Comparison of ENCODE assay signal across 16 cellular contexts in genomic region chr6:32983493-32983848, GRCh38. TPM values are rescaled to one million over a fixed set of nuclear protein-coding genes. Genes with fewer than 3 reads are reported as not detected.
DNase-seq lines count a peak whose midpoint lies in the region; ATAC-seq, FAIRE-seq and TF ChIP-seq lines count a peak whose summit lies in the region.
"Had no signal": no experiment of that assay in that cellular context is flagged by ENCODE, and none has a peak within 500 bp of the region (broad histone marks: within the 10 kb centered on the region; RNA-seq: fewer than 3 reads in every experiment).

No MANE protein-coding gene starts in this region.

- TF ChIP-seq EP300 in SK-N-SH (IDR thresholded peaks at IDR 0.05; ENCODE audit: borderline replicate concordance in 1 of 2, low read depth in 1 of 2, low read length in 1 of 2) = no peak

- H3K27me3 ChIP-seq in right atrium auricular region (no peaks in the 10 kb centered on the region), SK-N-SH (ENCODE audit: insufficient read depth) (no peaks in the 10 kb centered on the region), endothelial cell of umbilical vein (ENCODE audit: control insufficient read depth in 2 of 2, insufficient read depth in 2 of 2, low read length in 2 of 2) (peaks cover 0 to 15% of the 10 kb centered on the region in 2 experiments)

- H3K9ac ChIP-seq in SK-N-SH = no peak overlapping the region
- no peak overlapping the region for H3K9ac ChIP-seq in endothelial cell of umbilical vein (replicated peaks; ENCODE audit: extremely low read depth, insufficient read depth, low read length)

- intact Hi-C loops in Right ventricle myocardium inferior (cut with DNase I) (no loop called here), endothelial cell of umbilical vein (cut with micrococcal nuclease) (loop anchor here (1.0 kb wide), 1 partner anchor 10 kb away; no protein-coding TSS in a partner anchor)

- CTCF ChIA-PET in SK-N-SH (lab: Yijun Ruan, JAX) = interaction anchor here (1.1 to 16.2 kb wide), 12 partner anchors 13 to 265 kb away, joined by 3 to 391 read pairs (median 32); partner anchors contain the start of genes BRD2, HLA-DMA and HLA-DMB
- CTCF ChIA-PET in endothelial cell of umbilical vein (lab: Charles Lee) = interaction anchor here (1.5 to 12.6 kb wide), 14 partner anchors 10 to 145 kb away, joined by 8 to 580 read pairs (median 30); partner anchors contain the start of genes BRD2, HLA-DMA, HLA-DMB and TAP2

- dilution Hi-C loops in endothelial cell of umbilical vein (cut with MboI; ENCODE audit: extremely low pct_ligation_motif_present, low sequenced_read_pairs) = no loop called here

- WGBS in SK-N-SH (ENCODE audit: low lambda C conversion rate) = 100% methylated on average over 1 of the region's 1 CpG

- H4K20me1 ChIP-seq in SK-N-SH (ENCODE audit: insufficient read depth) = peaks cover 60% of the 10 kb centered on the region
- peaks cover 9% of the 10 kb centered on the region for H4K20me1 ChIP-seq in endothelial cell of umbilical vein (replicated peaks; ENCODE audit: control insufficient read depth, extremely low read depth, insufficient read depth, low read length)

- peaks cover 42% of the 10 kb centered on the region for H3K36me3 Mint-ChIP-seq in stimulated activated memory B cell treated with anti-CD40 and anti-IgM and Interleukin-4, amounts not matched to agents 10 μg/mL and 1 μg/mL and 100 μg/mL, for 72 hours

- H2AFZ ChIP-seq in SK-N-SH (ENCODE audit: low read depth) (no peak overlapping the region), endothelial cell of umbilical vein (ENCODE audit: low read depth, low read length) (no peak overlapping the region)

- no peak overlapping the region for H3K4me2 ChIP-seq in SK-N-SH
- H3K4me2 ChIP-seq in endothelial cell of umbilical vein (ENCODE audit: insufficient read depth, low read length) = no peak overlapping the region

- no peak for TF ChIP-seq POLR2A in endothelial cell of umbilical vein (IDR thresholded peaks at IDR 0.05; ENCODE audit: low read depth, low read length)

- no peak for TF ChIP-seq CTCF in right atrium auricular region (IDR thresholded peaks at IDR 0.05)
- TF ChIP-seq CTCF in SK-N-SH (IDR thresholded peaks at IDR 0.05) = no peak
- TF ChIP-seq CTCF in endothelial cell of umbilical vein (IDR thresholded peaks at IDR 0.05; ENCODE audit: extremely low read depth in 1 of 2, insufficient read depth in 1 of 2, low read depth in 1 of 2, low read length in 2 of 2) = no peak

- DNase-seq in Right ventricle myocardium inferior (ENCODE audit: missing footprints) = no peak
- no peak for DNase-seq in right atrium auricular region (ENCODE audit: low spot score)
- DNase-seq in SK-N-SH = no peak
- no peak for DNase-seq in endothelial cell of umbilical vein (ENCODE audit: low read depth, low spot score)
- DNase-seq in ecto neural progenitor cell (ENCODE audit: low spot score) = no peak
- DNase-seq in effector CD4-positive, alpha-beta T cell = no peak
- DNase-seq in DMS153 treated with DMSO at 0.1 percent for 48 hours (lab: John Stamatoyannopoulos, UW; ENCODE audit: unreplicated experiment) = no peak
- DNase-seq: activated effector memory CD4-positive, alpha-beta T cell treated with Interleukin-2 at 50 U/mL for 16 hours; AML-193; cortex of kidney; NCI-H524 treated with DMSO at 0.1 percent for 48 hours; stimulated activated CD4-positive, alpha-beta T cell treated with anti-CD3 and anti-CD28 coated beads, Interleukin-2, amount 100 ng/mL, for 24 hours; stimulated activated naive CD4-positive, alpha-beta T cell treated with Interleukin-2 at 50 U/mL for 16 hours; WERI-Rb-1 had no signal

- TF ChIP-seq RAD21 in SK-N-SH (IDR thresholded peaks at IDR 0.05; ENCODE audit: low read length) = no peak

- H3K9me1 ChIP-seq in endothelial cell of umbilical vein (replicated peaks; ENCODE audit: control insufficient read depth, extremely low read depth, insufficient read depth, low read length) = no peaks in the 10 kb centered on the region

- POLR2A ChIA-PET in SK-N-SH (lab: Yijun Ruan, JAX) = interaction anchor here (2.0 to 3.8 kb wide), 2 partner anchors 12 to 50 kb away, joined by 9 to 42 read pairs; no protein-coding TSS in a partner anchor
- POLR2A ChIA-PET in endothelial cell of umbilical vein (lab: Charles Lee) = interaction anchor here (4.6 kb wide), 1 partner anchor 11 kb away, joined by 89 read pairs; no protein-coding TSS in a partner anchor

- H3K9me3 Mint-ChIP-seq in stimulated activated memory B cell treated with anti-CD40 and anti-IgM and Interleukin-4, amounts not matched to agents 10 μg/mL and 1 μg/mL and 100 μg/mL, for 72 hours = no peaks in the 10 kb centered on the region

- H3K36me3 ChIP-seq in right atrium auricular region (peaks cover 34% of the 10 kb centered on the region), SK-N-SH (replicated peaks in 1 of 2; ENCODE audit: control insufficient read depth in 1 of 2, insufficient read depth in 2 of 2, low read length in 1 of 2) (peaks cover 45 to 48% of the 10 kb centered on the region in 2 experiments), endothelial cell of umbilical vein (ENCODE audit: control insufficient read depth in 2 of 2, extremely low read depth in 1 of 2, insufficient read depth in 2 of 2, low read length in 2 of 2) (peaks cover 21 to 26% of the 10 kb centered on the region in 2 experiments)

- no peak overlapping the region for H3K4me3 Mint-ChIP-seq in stimulated activated memory B cell treated with anti-CD40 and anti-IgM and Interleukin-4, amounts not matched to agents 10 μg/mL and 1 μg/mL and 100 μg/mL, for 72 hours

- H3K9me2 ChIP-seq in SK-N-SH = no peaks in the 10 kb centered on the region

- H3K27ac ChIP-seq in right atrium auricular region (no peak overlapping the region), SK-N-SH (ENCODE audit: low read depth in 2 of 2, low read length in 1 of 2) (peak overlapping the region in 1 of 2 experiments; percentile 23; a peak in 2 of 4 replicates), endothelial cell of umbilical vein (ENCODE audit: insufficient read depth, low read depth, low read length) (no peak overlapping the region)
- H3K27ac ChIP-seq: RWPE1, WERI-Rb-1 had no signal

- peak overlapping the region; percentile 45 for H3K27ac Mint-ChIP-seq in stimulated activated memory B cell treated with anti-CD40 and anti-IgM and Interleukin-4, amounts not matched to agents 10 μg/mL and 1 μg/mL and 100 μg/mL, for 72 hours

- peaks cover 27% of the 10 kb centered on the region for H3K79me2 ChIP-seq in SK-N-SH (ENCODE audit: insufficient read depth)
- peaks cover 11% of the 10 kb centered on the region for H3K79me2 ChIP-seq in endothelial cell of umbilical vein (ENCODE audit: control insufficient read depth, insufficient read depth, low read length)

- peaks cover 65% of the 10 kb centered on the region for H3K4me1 Mint-ChIP-seq in stimulated activated memory B cell treated with anti-CD40 and anti-IgM and Interleukin-4, amounts not matched to agents 10 μg/mL and 1 μg/mL and 100 μg/mL, for 72 hours

- BruUV-seq in endothelial cell of umbilical vein (replicated peaks; lab: Mats Ljungman, UMichigan) = no TSS peak

- H3K4me1 ChIP-seq in right atrium auricular region = peaks cover 0 to 14% of the 10 kb centered on the region in 2 donors
- H3K4me1 ChIP-seq in SK-N-SH (ENCODE audit: control insufficient read depth in 1 of 2, insufficient read depth in 2 of 2, low read depth in 1 of 2, low read length in 1 of 2) = no peaks in the 10 kb centered on the region; a peak in 2 of 4 replicates
- H3K4me1 ChIP-seq in endothelial cell of umbilical vein (ENCODE audit: control insufficient read depth, extremely low read depth, insufficient read depth, low read length) = no peaks in the 10 kb centered on the region

- no peak overlapping the region for H3K4me3 ChIP-seq in right atrium auricular region
- no peak overlapping the region for H3K4me3 ChIP-seq in SK-N-SH (ENCODE audit: low read depth in 2 of 2, low read length in 1 of 2)
- H3K4me3 ChIP-seq in endothelial cell of umbilical vein (replicated peaks in 1 of 3; ENCODE audit: insufficient read depth in 1 of 3, low read depth in 1 of 3, low read length in 3 of 3) = no peak overlapping the region

- no peaks in the 10 kb centered on the region for H3K27me3 Mint-ChIP-seq in stimulated activated memory B cell treated with anti-CD40 and anti-IgM and Interleukin-4, amounts not matched to agents 10 μg/mL and 1 μg/mL and 100 μg/mL, for 72 hours

- H3K9me3 ChIP-seq in right atrium auricular region (no peaks in the 10 kb centered on the region), SK-N-SH (no peaks in the 10 kb centered on the region), endothelial cell of umbilical vein (replicated peaks; ENCODE audit: control insufficient read depth, insufficient read depth, low read length) (no peaks in the 10 kb centered on the region)

- peak; percentile 17 for ATAC-seq in Right ventricle myocardium inferior
- no peak for ATAC-seq in stimulated activated memory B cell treated with anti-CD40 and anti-IgM and Interleukin-4, amounts not matched to agents 10 μg/mL and 1 μg/mL and 100 μg/mL, for 72 hours

- H3F3A ChIP-seq in SK-N-SH (replicated peaks; ENCODE audit: insufficient read depth) = peaks cover 71% of the 10 kb centered on the region

- FAIRE-seq in endothelial cell of umbilical vein (lab: Jason Lieb, UNC) = peak; percentile 33

RNA-seq across cellular contexts. Expression of gene BRD2, which starts 15.1 kb away (rescaled TPM):
- total RNA-seq in Right ventricle myocardium inferior (64.1 TPM), right atrium auricular region (10 to 100 TPM; 56.9 to 91.1 TPM), endothelial cell of umbilical vein (187 and 197 TPM in 2 replicates)
- polyA plus RNA-seq in SK-N-SH (2012; rRNA removed) (104 and 116 TPM in 2 replicates), endothelial cell of umbilical vein (114 and 131 TPM in 2 replicates)
- polyA plus RNA-seq in SK-N-SH (2012; cell fraction: cytosol; rRNA removed) = 87.9 and 91.4 TPM in 2 replicates
- polyA plus RNA-seq in SK-N-SH (2012; cell fraction: nucleus; rRNA removed) = 186 and 280 TPM in 2 replicates
- 127 and 138 TPM in 2 replicates for polyA plus RNA-seq in endothelial cell of umbilical vein (2011; cell fraction: cytosol; rRNA removed)
- polyA plus RNA-seq in endothelial cell of umbilical vein (2011; cell fraction: nucleus; rRNA removed) = 486 and 501 TPM in 2 replicates
- 101 and 133 TPM in 2 replicates for polyA plus RNA-seq in endothelial cell of umbilical vein (2012)
- 110 and 118 TPM in 2 replicates for polyA minus RNA-seq in endothelial cell of umbilical vein
- 64.9 TPM for polyA minus RNA-seq in endothelial cell of umbilical vein (2011; cell fraction: cytosol; rRNA and poly(A)+ RNA removed)
- 159 and 195 TPM in 2 replicates for polyA minus RNA-seq in endothelial cell of umbilical vein (2011; cell fraction: nucleus; rRNA and poly(A)+ RNA removed)

RNA-seq across cellular contexts. Expression of gene HLA-DOA, which starts 25.9 kb away (rescaled TPM):
- total RNA-seq in Right ventricle myocardium inferior = 1.5 TPM
- total RNA-seq in right atrium auricular region = 10 to 100 TPM in 1 of 2 donors, 1 to 10 TPM in 1; 2.6 to 15.6 TPM
- not detected in 2 replicates for polyA plus RNA-seq in SK-N-SH (2012; rRNA removed)
- polyA plus RNA-seq in SK-N-SH (2012; cell fraction: cytosol; rRNA removed) = not detected in 2 replicates
- polyA plus RNA-seq in SK-N-SH (2012; cell fraction: nucleus; rRNA removed) = not detected in 2 replicates
- not detected in 2 replicates for total RNA-seq in endothelial cell of umbilical vein
- not detected in 2 replicates for polyA plus RNA-seq in endothelial cell of umbilical vein
- 0.01 TPM in 1 of 2 replicates, not detected in the other for polyA plus RNA-seq in endothelial cell of umbilical vein (2011; cell fraction: cytosol; rRNA removed)
- not detected in 2 replicates for polyA plus RNA-seq in endothelial cell of umbilical vein (2011; cell fraction: nucleus; rRNA removed)
- 0.04 TPM in 1 of 2 replicates, not detected in the other for polyA plus RNA-seq in endothelial cell of umbilical vein (2012)
- not detected in 2 replicates for polyA minus RNA-seq in endothelial cell of umbilical vein
- polyA minus RNA-seq in endothelial cell of umbilical vein (2011; cell fraction: cytosol; rRNA and poly(A)+ RNA removed) = not detected
- not detected in 2 replicates for polyA minus RNA-seq in endothelial cell of umbilical vein (2011; cell fraction: nucleus; rRNA and poly(A)+ RNA removed)

RNA-seq across cellular contexts. Expression of gene HLA-DMA, which starts 30.6 kb away (rescaled TPM):
- total RNA-seq in Right ventricle myocardium inferior (19.7 TPM), right atrium auricular region (10 to 100 TPM in 1 of 2 donors, 1 to 10 TPM in 1; 9.2 to 15.4 TPM), endothelial cell of umbilical vein (0.53 and 1.2 TPM in 2 replicates)
- polyA plus RNA-seq in SK-N-SH (2012; rRNA removed) (1.2 and 1.5 TPM in 2 replicates), endothelial cell of umbilical vein (7.7 and 10.9 TPM in 2 replicates)
- polyA plus RNA-seq in SK-N-SH (2012; cell fraction: cytosol; rRNA removed) = 0.75 and 1.3 TPM in 2 replicates
- polyA plus RNA-seq in SK-N-SH (2012; cell fraction: nucleus; rRNA removed) = 6.5 and 7.7 TPM in 2 replicates
- polyA plus RNA-seq in endothelial cell of umbilical vein (2011; cell fraction: cytosol; rRNA removed) = 3.0 and 3.7 TPM in 2 replicates
- 11.6 and 14.0 TPM in 2 replicates for polyA plus RNA-seq in endothelial cell of umbilical vein (2011; cell fraction: nucleus; rRNA removed)
- 0.84 and 1.6 TPM in 2 replicates for polyA plus RNA-seq in endothelial cell of umbilical vein (2012)
- polyA minus RNA-seq in endothelial cell of umbilical vein = 5.4 and 5.5 TPM in 2 replicates
- polyA minus RNA-seq in endothelial cell of umbilical vein (2011; cell fraction: cytosol; rRNA and poly(A)+ RNA removed) = 1.2 TPM
- polyA minus RNA-seq in endothelial cell of umbilical vein (2011; cell fraction: nucleus; rRNA and poly(A)+ RNA removed) = 3.9 and 4.0 TPM in 2 replicates

RNA-seq across cellular contexts. Expression of gene HLA-DMB, which starts 42.6 kb away (rescaled TPM):
- total RNA-seq in Right ventricle myocardium inferior = 8.8 TPM
- total RNA-seq in right atrium auricular region = 10 to 100 TPM in 1 of 2 donors, 1 to 10 TPM in 1; 3.6 to 12.9 TPM
- 0.10 TPM in 1 of 2 replicates, not detected in the other for polyA plus RNA-seq in SK-N-SH (2012; rRNA removed)
- 0.03 TPM in 1 of 2 replicates, not detected in the other for polyA plus RNA-seq in SK-N-SH (2012; cell fraction: cytosol; rRNA removed)
- 0.05 and 0.06 TPM in 2 replicates for polyA plus RNA-seq in SK-N-SH (2012; cell fraction: nucleus; rRNA removed)
- 0.39 TPM in 1 of 2 replicates, not detected in the other for total RNA-seq in endothelial cell of umbilical vein
- polyA plus RNA-seq in endothelial cell of umbilical vein = 0.75 and 1.1 TPM in 2 replicates
- 0.71 and 0.87 TPM in 2 replicates for polyA plus RNA-seq in endothelial cell of umbilical vein (2011; cell fraction: cytosol; rRNA removed)
- 1.2 and 1.3 TPM in 2 replicates for polyA plus RNA-seq in endothelial cell of umbilical vein (2011; cell fraction: nucleus; rRNA removed)
- 0.16 and 0.27 TPM in 2 replicates for polyA plus RNA-seq in endothelial cell of umbilical vein (2012)
- polyA minus RNA-seq in endothelial cell of umbilical vein = 0.34 and 0.45 TPM in 2 replicates
- polyA minus RNA-seq in endothelial cell of umbilical vein (2011; cell fraction: cytosol; rRNA and poly(A)+ RNA removed) = not detected
- polyA minus RNA-seq in endothelial cell of umbilical vein (2011; cell fraction: nucleus; rRNA and poly(A)+ RNA removed) = 0.72 TPM in 1 of 2 replicates, not detected in the other
